In the genomic region with DNA sequence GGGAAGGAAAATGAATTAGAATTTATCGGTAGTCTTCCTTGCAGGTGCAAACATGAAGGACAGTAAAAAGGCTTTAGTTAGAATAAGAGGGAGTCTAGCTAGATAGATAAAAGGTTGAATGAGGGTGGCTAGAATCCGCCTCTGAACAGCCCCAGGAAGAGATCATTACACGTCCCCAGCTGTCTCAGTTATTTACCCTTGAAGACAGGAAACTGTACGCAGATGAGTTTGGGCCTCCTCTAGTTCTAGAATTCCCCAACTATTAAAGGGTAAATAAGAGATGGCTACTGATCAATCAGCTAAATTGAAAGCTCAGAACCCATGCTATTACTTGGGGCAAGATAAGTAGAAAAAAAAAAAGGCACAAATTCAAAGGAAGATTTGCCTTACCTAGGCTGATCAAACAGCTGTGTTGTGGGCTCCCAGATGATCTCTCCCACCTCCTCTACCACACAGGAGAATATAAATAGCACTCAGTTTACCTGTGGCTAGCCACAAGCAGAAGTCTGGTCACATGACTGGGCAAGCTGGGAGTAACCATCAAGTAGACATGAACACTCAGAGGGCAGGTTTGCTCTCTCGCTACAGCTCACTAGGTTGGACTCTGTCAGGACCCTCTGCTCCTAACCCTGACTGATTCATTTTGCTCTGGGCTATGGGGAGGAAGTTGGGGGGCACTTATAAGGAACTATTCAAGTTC, we compare ENCODE assay signal across 8 cellular contexts. TPM values are rescaled to one million over a fixed set of nuclear protein-coding genes. Genes with fewer than 3 reads are reported as not detected.
DNase-seq lines count a peak whose midpoint lies in the region; ATAC-seq, FAIRE-seq and TF ChIP-seq lines count a peak whose summit lies in the region.

No MANE protein-coding gene starts in this region.

- H3K27me3 Mint-ChIP-seq in CD8-positive, alpha-beta T cell (ENCODE audit: low read depth) = no peaks in the 10 kb centered on the region

- ATAC-seq in CD8-positive, alpha-beta T cell = peak; percentile 52
- ATAC-seq in GM19328 (IDR thresholded peaks at IDR 0.05; ENCODE audit: unreplicated experiment) (peak; percentile 42), HG03196 (IDR thresholded peaks at IDR 0.05; ENCODE audit: unreplicated experiment) (peak; percentile 48), GM12878 (peak; percentile 64)

- BruUV-seq in GM12878 (replicated peaks; lab: Mats Ljungman, UMichigan) = TSS peak; percentile 63

- RAD21 ChIA-PET in GM12878 (lab: Charles Lee; ENCODE audit: unreplicated experiment) = interaction anchor here (0.7 to 3.7 kb wide), 16 partner anchors 8 to 554 kb away, joined by 3 to 36 read pairs (median 5); partner anchors contain the start of genes FAM117A, KAT7, SLC35B1 and SPOP

- peaks cover 21% of the 10 kb centered on the region for H3K36me3 Mint-ChIP-seq in CD8-positive, alpha-beta T cell

- 2% methylated on average over 5 of the region's 5 CpGs for WGBS in GM12878 (ENCODE audit: insufficient coverage, insufficient replicate concordance, low lambda C conversion rate, missing lambda C conversion rate)

- SMC1A ChIA-PET in GM12878 (lab: Charles Lee; ENCODE audit: uncharacterized antibody, unreplicated experiment) = interaction anchor here (0.7 to 7.6 kb wide), 15 partner anchors 8 to 51 kb away, joined by 3 to 128 read pairs (median 4); partner anchors contain the start of genes FAM117A, KAT7 and SLC35B1

- TF ChIP-seq RAD21 in GM12878 (IDR thresholded peaks at IDR 0.05; ENCODE audit: insufficient read depth, low read depth, low read length) = no peak

- peak overlapping the region; percentile 94 for H3K4me2 ChIP-seq in GM12878 (ENCODE audit: control insufficient read depth, insufficient read depth)

- H3K9ac ChIP-seq in GM12878 (ENCODE audit: control insufficient read depth, insufficient read depth, low read length) = peak overlapping the region; percentile 61

- H3K4me1 ChIP-seq in CD8-positive, alpha-beta T cell (ENCODE audit: insufficient read depth, low read length) = peaks cover 83% of the 10 kb centered on the region
- H3K4me1 ChIP-seq in GM12878 (ENCODE audit: control insufficient read depth, insufficient read depth, low read length) = peaks cover 65% of the 10 kb centered on the region

- no peaks in the 10 kb centered on the region for H3K27me3 ChIP-seq in CD8-positive, alpha-beta T cell (ENCODE audit: insufficient read depth, low read length)
- H3K27me3 ChIP-seq in GM12878 (replicated peaks in 1 of 2; ENCODE audit: control insufficient read depth in 2 of 2, insufficient read depth in 2 of 2, low read length in 1 of 2) = no peaks in the 10 kb centered on the region

- TF ChIP-seq EP300 in GM12878 (IDR thresholded peaks at IDR 0.05; ENCODE audit: borderline replicate concordance in 1 of 2, control insufficient read depth in 1 of 2, low read depth in 2 of 2, low read length in 2 of 2) = peak; percentile 45 to 86; a peak in 3 of 4 replicates

- H3K4me3 Mint-ChIP-seq in CD8-positive, alpha-beta T cell = peak overlapping the region; percentile 79

- CTCF ChIA-PET in CD8-positive, alpha-beta T cell (lab: Charles Lee) = interaction anchor here (0.7 to 3.5 kb wide), 13 partner anchors 9 to 190 kb away, joined by 3 to 21 read pairs (median 4); partner anchors contain the start of genes FAM117A and SLC35B1
- CTCF ChIA-PET in GM12878 (lab: Yijun Ruan, JAX) (interaction anchor here (0.5 to 5.0 kb wide), 16 partner anchors 10 to 536 kb away, joined by 3 to 36 read pairs (median 4); partner anchors contain the start of genes ABI3, FAM117A, GNGT2 and SLC35B1), RWPE1 (lab: Yijun Ruan, JAX) (interaction anchor here (0.5 to 0.7 kb wide), 3 partner anchors 10 to 179 kb away, joined by 3 to 4 read pairs (median 3); no protein-coding TSS in a partner anchor)

- H3K9me3 ChIP-seq in CD8-positive, alpha-beta T cell (ENCODE audit: low read length) = no peaks in the 10 kb centered on the region
- no peaks in the 10 kb centered on the region for H3K9me3 ChIP-seq in GM12878 (replicated peaks; ENCODE audit: control insufficient read depth, insufficient read depth, low read length)

- intact Hi-C loops in CD8-positive, alpha-beta T cell (cut with DNase I, micrococcal nuclease) = loop anchor here in 1 of 2 experiments (10.0 kb wide), 1 partner anchor 552 kb away; no protein-coding TSS in a partner anchor
- intact Hi-C loops in GM12878 (cut with micrococcal nuclease; ENCODE audit: unreplicated experiment) = loop anchor here (2.0 kb wide), 1 partner anchor 42 kb away; the partner anchor contains the start of gene KAT7

- in situ Hi-C loops in GM12878 (cut with MboI) = no loop called here

- peak overlapping the region; percentile 41 for H2AFZ ChIP-seq in GM12878 (ENCODE audit: control insufficient read depth, low read depth, low read length)

- no peaks in the 10 kb centered on the region for H4K20me1 ChIP-seq in GM12878 (ENCODE audit: control insufficient read depth, insufficient read depth)

- no peak for TF ChIP-seq POLR2A in GM12878 (IDR thresholded peaks at IDR 0.05; ENCODE audit: low read depth, low read length)

- POLR2A ChIA-PET in CD8-positive, alpha-beta T cell (lab: Charles Lee) = interaction anchor here (0.8 to 5.5 kb wide), 8 partner anchors 9 to 41 kb away, joined by 3 to 100 read pairs (median 8); partner anchors contain the start of genes FAM117A, KAT7 and SLC35B1
- POLR2A ChIA-PET in GM12878 (lab: Charles Lee) (interaction anchor here (0.5 to 5.5 kb wide), 7 partner anchors 9 to 41 kb away, joined by 3 to 116 read pairs (median 5); partner anchors contain the start of genes FAM117A, KAT7 and SLC35B1), RWPE1 (lab: Yijun Ruan, JAX; ENCODE audit: low non-redundant PET) (no interaction called here)

- peak overlapping the region; percentile 99 for H3K27ac Mint-ChIP-seq in CD8-positive, alpha-beta T cell

- peak in 3 of 7 experiments; percentile 32 to 37 (median 32) for DNase-seq in CD8-positive, alpha-beta T cell
- DNase-seq in GM12878 (ENCODE audit: low read depth, low spot score) (peak; percentile 79), RWPE1 (ENCODE audit: low spot score) (no peak), COLO668 (lab: John Stamatoyannopoulos, UW; ENCODE audit: unreplicated experiment) (no peak), 8988T (no peak)
- DNase-seq in stimulated activated CD4-positive, alpha-beta T cell treated with anti-CD3 and anti-CD28 coated beads, Interleukin-4, amount 100 ng/mL, for 1 hour = no peak

- peak overlapping the region; percentile 28 for H3K4me3 ChIP-seq in CD8-positive, alpha-beta T cell (ENCODE audit: low read depth, low read length)
- H3K4me3 ChIP-seq in GM12878 = peak overlapping the region; percentile 66

- TF ChIP-seq CTCF in CD8-positive, alpha-beta T cell (IDR thresholded peaks at IDR 0.05) = no peak
- no peak for TF ChIP-seq CTCF in GM12878 (IDR thresholded peaks at IDR 0.05 in 2 of 3, conservative IDR thresholded peaks at IDR 0.05 in 1 of 3; ENCODE audit: control insufficient read depth in 2 of 3, extremely low read depth in 1 of 3, insufficient read depth in 1 of 3, low read depth in 3 of 3, low read length in 3 of 3)
- no peak for TF ChIP-seq CTCF in RWPE1 (conservative IDR thresholded peaks at IDR 0.05; ENCODE audit: low read depth)

- H3K27ac ChIP-seq in CD8-positive, alpha-beta T cell (ENCODE audit: low read depth, low read length) = peak overlapping the region; percentile 60
- peak overlapping the region; percentile 92 for H3K27ac ChIP-seq in GM12878 (ENCODE audit: control insufficient read depth, insufficient read depth)
- no peak overlapping the region for H3K27ac ChIP-seq in RWPE1

- H3K9me3 Mint-ChIP-seq in CD8-positive, alpha-beta T cell = no peaks in the 10 kb centered on the region

- peaks cover 40% of the 10 kb centered on the region for H3K79me2 ChIP-seq in GM12878 (ENCODE audit: control insufficient read depth, insufficient read depth, low read length)

- peak; percentile 75 for FAIRE-seq in GM12878 (lab: Jason Lieb, UNC)

- H3K36me3 ChIP-seq in CD8-positive, alpha-beta T cell (ENCODE audit: insufficient read depth, low read length) = no peaks in the 10 kb centered on the region
- peaks cover 0 to 3% of the 10 kb centered on the region in 2 experiments; a peak in 1 of 4 replicates for H3K36me3 ChIP-seq in GM12878 (ENCODE audit: control insufficient read depth in 2 of 2, insufficient read depth in 2 of 2, low read length in 1 of 2)

- peaks cover 80% of the 10 kb centered on the region for H3K4me1 Mint-ChIP-seq in CD8-positive, alpha-beta T cell (ENCODE audit: low read depth)

RNA-seq across cellular contexts. Expression of gene FAM117A, which starts 17.0 kb away (rescaled TPM):
- total RNA-seq in CD8-positive, alpha-beta T cell = 10 to 100 TPM; 23.4 to 28.7 TPM
- 18.9 and 25.4 TPM in 2 replicates for total RNA-seq in GM12878 (2013; cell fraction: nucleolus; rRNA removed)
- total RNA-seq in GM12878 (2014; rRNA removed) (16.8 and 21.3 TPM in 2 replicates), GM12878 (2014; rRNA removed; fragmentation: Illumina TruSeq; extraction: Trizol) (10.9 and 11.9 TPM in 2 replicates), GM12878 (2021) (21.2 and 24.8 TPM in 2 replicates)
- polyA plus RNA-seq in GM12878 (2011; ENCODE audit: low read depth) = 20.4 TPM
- polyA plus RNA-seq in GM12878 (2011; rRNA removed) (9.3 and 17.5 TPM in 2 replicates), GM12878 (2014; fragmentation: Illumina TruSeq; extraction: Trizol) (15.4 and 24.6 TPM in 2 replicates), GM12878 (2014; fragmentation: Nextera tagmentation; extraction: Ambion mirVana) (1 to 10 TPM; 2.1 to 3.3 TPM), GM12878 (2014; rRNA removed) (24.5 and 25.8 TPM in 2 replicates), GM12878 (2016; fragmentation: Nextera tagmentation; extraction: Ambion mirVana) (10 to 100 TPM; 18.7 to 29.6 TPM)
- 20.8 and 23.2 TPM in 2 replicates for polyA plus RNA-seq in GM12878 (2011; cell fraction: cytosol; rRNA removed)
- 23.2 and 28.5 TPM in 2 replicates for polyA plus RNA-seq in GM12878 (2011; cell fraction: nucleus; rRNA removed)
- 30.8 and 33.5 TPM in 2 replicates for polyA plus RNA-seq in GM12878 (2012)
- 10.5 and 29.3 TPM in 2 replicates for polyA minus RNA-seq in GM12878 (2011; rRNA and poly(A)+ RNA removed)
- 8.6 and 10.8 TPM in 2 replicates for polyA minus RNA-seq in GM12878 (2011; cell fraction: cytosol; rRNA and poly(A)+ RNA removed)
- polyA minus RNA-seq in GM12878 (2011; cell fraction: nucleus; rRNA and poly(A)+ RNA removed) = 12.2 and 18.0 TPM in 2 replicates

RNA-seq across cellular contexts. Expression of gene SLC35B1, which starts 39.2 kb away (rescaled TPM):
- 10 to 100 TPM; 57.7 to 64.2 TPM for total RNA-seq in CD8-positive, alpha-beta T cell
- total RNA-seq in GM12878 (2013; cell fraction: nucleolus; rRNA removed) = 20.3 and 24.2 TPM in 2 replicates
- total RNA-seq in GM12878 (2014; rRNA removed) (54.8 and 61.1 TPM in 2 replicates), GM12878 (2014; rRNA removed; fragmentation: Illumina TruSeq; extraction: Trizol) (42.4 and 43.3 TPM in 2 replicates), GM12878 (2021) (39.5 and 46.2 TPM in 2 replicates)
- 36.2 TPM for polyA plus RNA-seq in GM12878 (2011; ENCODE audit: low read depth)
- polyA plus RNA-seq in GM12878 (2011; rRNA removed) (34.4 and 55.3 TPM in 2 replicates), GM12878 (2014; fragmentation: Illumina TruSeq; extraction: Trizol) (51.9 and 58.0 TPM in 2 replicates), GM12878 (2014; fragmentation: Nextera tagmentation; extraction: Ambion mirVana) (10 to 100 TPM; 40.0 to 44.4 TPM), GM12878 (2014; rRNA removed) (48.1 and 51.3 TPM in 2 replicates), GM12878 (2016; fragmentation: Nextera tagmentation; extraction: Ambion mirVana) (100 to 1,000 TPM; 106 to 113 TPM)
- polyA plus RNA-seq in GM12878 (2011; cell fraction: cytosol; rRNA removed) = 55.6 and 57.9 TPM in 2 replicates
- polyA plus RNA-seq in GM12878 (2011; cell fraction: nucleus; rRNA removed) = 60.1 and 74.9 TPM in 2 replicates
- polyA plus RNA-seq in GM12878 (2012) = 30.7 and 48.1 TPM in 2 replicates
- polyA minus RNA-seq in GM12878 (2011; rRNA and poly(A)+ RNA removed) = 42.2 and 43.6 TPM in 2 replicates
- polyA minus RNA-seq in GM12878 (2011; cell fraction: cytosol; rRNA and poly(A)+ RNA removed) = 18.4 and 21.6 TPM in 2 replicates
- 31.4 and 38.0 TPM in 2 replicates for polyA minus RNA-seq in GM12878 (2011; cell fraction: nucleus; rRNA and poly(A)+ RNA removed)

RNA-seq across cellular contexts. Expression of gene KAT7, which starts 41.5 kb away (rescaled TPM):
- 100 to 1,000 TPM; 170 to 189 TPM for total RNA-seq in CD8-positive, alpha-beta T cell
- 109 and 115 TPM in 2 replicates for total RNA-seq in GM12878 (2013; cell fraction: nucleolus; rRNA removed)
- total RNA-seq in GM12878 (2014; rRNA removed) (19.5 and 26.1 TPM in 2 replicates), GM12878 (2014; rRNA removed; fragmentation: Illumina TruSeq; extraction: Trizol) (26.1 and 28.4 TPM in 2 replicates), GM12878 (2021) (40.1 and 45.8 TPM in 2 replicates)
- polyA plus RNA-seq in GM12878 (2011; ENCODE audit: low read depth) = 16.9 TPM
- polyA plus RNA-seq in GM12878 (2011; rRNA removed) (20.5 and 24.2 TPM in 2 replicates), GM12878 (2014; fragmentation: Illumina TruSeq; extraction: Trizol) (30.6 and 40.2 TPM in 2 replicates), GM12878 (2014; fragmentation: Nextera tagmentation; extraction: Ambion mirVana) (1 to 10 TPM; 6.6 to 8.7 TPM), GM12878 (2014; rRNA removed) (15.9 and 19.9 TPM in 2 replicates), GM12878 (2016; fragmentation: Nextera tagmentation; extraction: Ambion mirVana) (10 to 100 TPM; 41.2 to 44.5 TPM)
- 21.1 and 27.5 TPM in 2 replicates for polyA plus RNA-seq in GM12878 (2011; cell fraction: cytosol; rRNA removed)
- polyA plus RNA-seq in GM12878 (2011; cell fraction: nucleus; rRNA removed) = 47.7 and 49.1 TPM in 2 replicates
- 20.5 and 24.9 TPM in 2 replicates for polyA plus RNA-seq in GM12878 (2012)
- polyA minus RNA-seq in GM12878 (2011; rRNA and poly(A)+ RNA removed) = 43.1 and 50.0 TPM in 2 replicates
- polyA minus RNA-seq in GM12878 (2011; cell fraction: cytosol; rRNA and poly(A)+ RNA removed) = 14.2 and 15.8 TPM in 2 replicates
- polyA minus RNA-seq in GM12878 (2011; cell fraction: nucleus; rRNA and poly(A)+ RNA removed) = 27.4 and 50.0 TPM in 2 replicates
